In the genomic region with DNA sequence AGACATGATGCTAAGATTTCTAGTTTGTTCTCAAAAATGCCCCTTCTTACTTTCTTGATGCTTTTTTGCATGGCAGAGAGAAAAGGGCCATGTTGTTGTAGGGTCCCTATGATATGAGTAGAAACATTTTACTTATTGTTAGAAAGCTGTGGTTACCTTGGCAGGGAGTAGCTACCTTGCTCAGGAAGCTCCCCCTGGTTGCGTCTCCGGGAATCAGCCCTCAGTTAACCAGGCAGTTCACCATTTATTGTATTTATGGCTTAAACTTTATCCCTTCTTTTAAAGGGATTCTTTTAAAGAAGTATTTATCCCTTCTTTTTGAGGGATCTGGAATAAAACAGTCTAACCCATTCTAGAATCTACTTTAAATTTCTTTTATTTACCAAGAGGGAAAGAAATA, we compare ENCODE assay signal across 17 cellular contexts.
DNase-seq lines count a peak whose midpoint lies in the region; ATAC-seq and TF ChIP-seq lines count a peak whose summit lies in the region.
"Had no signal": no experiment of that assay in that cellular context is flagged by ENCODE, and none has a peak within 500 bp of the region (broad histone marks: within the 10 kb centered on the region; RNA-seq: fewer than 3 reads in every experiment).

No MANE protein-coding gene starts in this region.

- WGBS in mammary epithelial cell (ENCODE audit: low coverage, missing lambda C conversion rate): 23% methylated on average over 2 of the region's 2 CpGs
- WGBS in GM23248 (ENCODE audit: low coverage in 1 of 2, low lambda C conversion rate in 2 of 2, missing lambda C conversion rate in 2 of 2), 2 experiments: 18 to 22% methylated on average over 2 of the region's 2 CpGs

- H3K36me3 ChIP-seq in mammary epithelial cell (ENCODE audit: insufficient read depth, low read length) (no peaks in the 10 kb centered on the region), GM23248 (ENCODE audit: low read depth) (no peaks in the 10 kb centered on the region)
- H3K36me3 ChIP-seq: Peyer's patch had no signal

- H3K9me3 ChIP-seq in mammary epithelial cell (replicated peaks; ENCODE audit: insufficient read depth, low read length) (no peaks in the 10 kb centered on the region), GM23248 (ENCODE audit: low read depth) (no peaks in the 10 kb centered on the region)
- H3K9me3 ChIP-seq: Peyer's patch had no signal

- H3K27me3 ChIP-seq in mammary epithelial cell (ENCODE audit: insufficient read depth, low read length): peaks cover 2% of the 10 kb centered on the region
- H3K27me3 ChIP-seq in foreskin keratinocyte: peaks cover 18% of the 10 kb centered on the region
- H3K27me3 ChIP-seq in GM23248 (replicated peaks; ENCODE audit: insufficient read depth): peaks cover 15% of the 10 kb centered on the region
- H3K27me3 ChIP-seq: Peyer's patch had no signal

- no peaks in the 10 kb centered on the region for H3K9me2 ChIP-seq in GM23248 (ENCODE audit: insufficient read depth)

- no peaks in the 10 kb centered on the region for H3K36me3 Mint-ChIP-seq in MCF 10A (ENCODE audit: insufficient read depth, unreplicated experiment)
- H3K36me3 Mint-ChIP-seq in activated CD4-positive, alpha-beta memory T cell treated with anti-CD3 and anti-CD28 coated beads, Interleukin-2, amount 10 ng/mL, durations not matched to agents 7 days and 5 days (ENCODE audit: low read depth): no peaks in the 10 kb centered on the region

- no peak for ATAC-seq in foreskin keratinocyte

- BruUV-seq in MCF 10A (replicated peaks; lab: Mats Ljungman, UMichigan) (no TSS peak), mammary epithelial cell (replicated peaks; lab: Mats Ljungman, UMichigan) (no TSS peak)

- H2AFZ ChIP-seq in mammary epithelial cell (ENCODE audit: low read depth, low read length): no peak overlapping the region
- no peak overlapping the region for H2AFZ ChIP-seq in GM23248

- POLR2A ChIA-PET in MCF 10A (lab: Yijun Ruan, JAX): no interaction called here
- POLR2A ChIA-PET in activated CD4-positive, alpha-beta memory T cell treated with anti-CD3 and anti-CD28 coated beads, Interleukin-2, amount 10 ng/mL, durations not matched to agents 7 days and 5 days (lab: Charles Lee): no interaction called here

- H3K4me1 ChIP-seq in mammary epithelial cell (ENCODE audit: insufficient read depth, low read length): no peaks in the 10 kb centered on the region
- no peaks in the 10 kb centered on the region for H3K4me1 ChIP-seq in foreskin keratinocyte
- no peaks in the 10 kb centered on the region for H3K4me1 ChIP-seq in GM23248 (ENCODE audit: insufficient read depth)
- H3K4me1 ChIP-seq: Peyer's patch had no signal

- no peak overlapping the region for H3K4me3 Mint-ChIP-seq in MCF 10A (ENCODE audit: unreplicated experiment)
- H3K4me3 Mint-ChIP-seq in activated CD4-positive, alpha-beta memory T cell treated with anti-CD3 and anti-CD28 coated beads, Interleukin-2, amount 10 ng/mL, durations not matched to agents 7 days and 5 days: no peak overlapping the region
- H3K4me3 Mint-ChIP-seq: HFFc6 had no signal

- H3K27ac ChIP-seq in mammary epithelial cell (ENCODE audit: insufficient read depth, low read depth, low read length) (no peak overlapping the region), VCaP (no peak overlapping the region), foreskin keratinocyte (no peak overlapping the region), GM23248 (no peak overlapping the region)
- H3K27ac ChIP-seq: HL-60, KMS-11, Peyer's patch had no signal

- H4K20me1 ChIP-seq in mammary epithelial cell (ENCODE audit: insufficient read depth, low read length) (no peaks in the 10 kb centered on the region), GM23248 (ENCODE audit: insufficient read depth) (no peaks in the 10 kb centered on the region)

- H3K9me3 Mint-ChIP-seq in MCF 10A (ENCODE audit: unreplicated experiment): no peaks in the 10 kb centered on the region
- H3K9me3 Mint-ChIP-seq in activated CD4-positive, alpha-beta memory T cell treated with anti-CD3 and anti-CD28 coated beads, Interleukin-2, amount 10 ng/mL, durations not matched to agents 7 days and 5 days: no peaks in the 10 kb centered on the region
- H3K9me3 Mint-ChIP-seq: HFFc6 had no signal

- H3K79me2 ChIP-seq in mammary epithelial cell (ENCODE audit: insufficient read depth, low read length): no peaks in the 10 kb centered on the region
- no peaks in the 10 kb centered on the region for H3K79me2 ChIP-seq in GM23248 (ENCODE audit: insufficient read depth)

- CTCF ChIA-PET in MCF 10A (lab: Yijun Ruan, JAX): interaction anchor here (0.6 to 6.0 kb wide), 8 partner anchors 13 to 235 kb away, joined by 3 to 43 read pairs (median 4); no protein-coding TSS in a partner anchor
- CTCF ChIA-PET in mammary epithelial cell (lab: Charles Lee; ENCODE audit: low non-redundant PET): interaction anchor here (0.5 to 0.6 kb wide), 2 partner anchors 18 to 199 kb away, joined by 3 to 4 read pairs; no protein-coding TSS in a partner anchor
- CTCF ChIA-PET in activated CD4-positive, alpha-beta memory T cell treated with anti-CD3 and anti-CD28 coated beads, Interleukin-2, amount 10 ng/mL, durations not matched to agents 7 days and 5 days (lab: Charles Lee): interaction anchor here (1.6 kb wide), 1 partner anchor 18 kb away, joined by 6 read pairs; no protein-coding TSS in a partner anchor

- TF ChIP-seq CTCF in MCF 10A (IDR thresholded peaks at IDR 0.05; ENCODE audit: unreplicated experiment): no peak
- TF ChIP-seq CTCF in mammary epithelial cell (conservative IDR thresholded peaks at IDR 0.05 in 1 of 2, IDR thresholded peaks at IDR 0.05 in 1 of 2; ENCODE audit: extremely low read depth in 1 of 2, insufficient read depth in 1 of 2, low read depth in 1 of 2, low read length in 2 of 2): peak in 1 of 2 donors; percentile 9
- peak; percentile 35 for TF ChIP-seq CTCF in VCaP (conservative IDR thresholded peaks at IDR 0.05)
- peak; percentile 43 for TF ChIP-seq CTCF in foreskin keratinocyte (conservative IDR thresholded peaks at IDR 0.05)

- no peaks in the 10 kb centered on the region for H3F3A ChIP-seq in GM23248 (ENCODE audit: insufficient read depth)

- H3K4me2 ChIP-seq in mammary epithelial cell (ENCODE audit: insufficient read depth, low read depth, low read length): no peak overlapping the region
- no peak overlapping the region for H3K4me2 ChIP-seq in GM23248 (ENCODE audit: unreplicated experiment)
- H3K4me2 ChIP-seq: KMS-11 had no signal

- H3K27me3 Mint-ChIP-seq in MCF 10A (ENCODE audit: insufficient read depth, unreplicated experiment): peaks cover 83% of the 10 kb centered on the region
- H3K27me3 Mint-ChIP-seq in activated CD4-positive, alpha-beta memory T cell treated with anti-CD3 and anti-CD28 coated beads, Interleukin-2, amount 10 ng/mL, durations not matched to agents 7 days and 5 days: peaks cover 6% of the 10 kb centered on the region

- intact Hi-C loops in MCF 10A (cut with micrococcal nuclease) (no loop called here), mammary epithelial cell (cut with micrococcal nuclease) (no loop called here)

- in situ Hi-C loops in mammary epithelial cell (cut with MboI; ENCODE audit: low sequenced_read_pairs in 2 of 2): no loop called here
- in situ Hi-C loops in GM23248 (cut with MboI): no loop called here

- DNase-seq in MCF 10A (ENCODE audit: unreplicated experiment) (peak; percentile 4), mammary epithelial cell (no peak), foreskin keratinocyte (no peak), GM23248 (no peak), middle frontal gyrus (ENCODE audit: extremely low spot score, low spot score) (no peak), dedifferentiated amniotic fluid mesenchymal stem cell (ENCODE audit: extremely low spot score) (no peak)
- DNase-seq in activated CD4-positive, alpha-beta memory T cell treated with anti-CD3 and anti-CD28 coated beads, Interleukin-2, amount 10 ng/mL, durations not matched to agents 7 days and 5 days: no peak
- DNase-seq: C1 segment of cervical spinal cord, HFFc6, MM.1S, NCI-H1105, NCI-H1694 treated with DMSO at 0.1 percent for 48 hours, NCI-H446, Peyer's patch had no signal

- H3K4me3 ChIP-seq in mammary epithelial cell (replicated peaks in 1 of 3; ENCODE audit: insufficient read depth in 1 of 3, low read depth in 2 of 3, low read length in 3 of 3): no peak overlapping the region
- no peak overlapping the region for H3K4me3 ChIP-seq in GM23248
- H3K4me3 ChIP-seq: Peyer's patch had no signal

- no peak overlapping the region for H3K27ac Mint-ChIP-seq in MCF 10A (ENCODE audit: low read depth, unreplicated experiment)
- no peak overlapping the region for H3K27ac Mint-ChIP-seq in activated CD4-positive, alpha-beta memory T cell treated with anti-CD3 and anti-CD28 coated beads, Interleukin-2, amount 10 ng/mL, durations not matched to agents 7 days and 5 days
- H3K27ac Mint-ChIP-seq: HFFc6 had no signal

- no peaks in the 10 kb centered on the region for H3K4me1 Mint-ChIP-seq in MCF 10A (ENCODE audit: insufficient read depth, unreplicated experiment)
- H3K4me1 Mint-ChIP-seq in activated CD4-positive, alpha-beta memory T cell treated with anti-CD3 and anti-CD28 coated beads, Interleukin-2, amount 10 ng/mL, durations not matched to agents 7 days and 5 days: no peaks in the 10 kb centered on the region

- H3K9ac ChIP-seq in mammary epithelial cell (ENCODE audit: insufficient read depth, low read length) (no peak overlapping the region), GM23248 (no peak overlapping the region)
- H3K9ac ChIP-seq: KMS-11 had no signal

- dilution Hi-C loops in mammary epithelial cell (cut with HindIII; ENCODE audit: low sequenced_read_pairs): no loop called here
